Comparison of ENCODE assay signal across 9 cellular contexts in genomic region chr1:65020774-65021173, GRCh38. TPM values are rescaled to one million over a fixed set of nuclear protein-coding genes. Genes with fewer than 3 reads are reported as not detected.
DNase-seq lines count a peak whose midpoint lies in the region; ATAC-seq, FAIRE-seq and TF ChIP-seq lines count a peak whose summit lies in the region.
"Had no signal": no experiment of that assay in that cellular context is flagged by ENCODE, and none has a peak within 500 bp of the region (broad histone marks: within the 10 kb centered on the region; RNA-seq: fewer than 3 reads in every experiment).

No MANE protein-coding gene starts in this region.

- H3K79me2 ChIP-seq in GM23338 (replicated peaks; ENCODE audit: insufficient read depth) = no peaks in the 10 kb centered on the region
- no peaks in the 10 kb centered on the region for H3K79me2 ChIP-seq in keratinocyte (ENCODE audit: control insufficient read depth, insufficient read depth, low read length)

- peak; percentile 97 for ATAC-seq in GM23338
- ATAC-seq in WTC11 = peak; percentile 98
- ATAC-seq in GM21526 (IDR thresholded peaks at IDR 0.05; ENCODE audit: low FRiP score, unreplicated experiment) = no peak
- no peak for ATAC-seq in HG02623 (IDR thresholded peaks at IDR 0.05; ENCODE audit: unreplicated experiment)
- no peak for ATAC-seq in GM18868 (IDR thresholded peaks at IDR 0.05; ENCODE audit: unreplicated experiment)

- no peaks in the 10 kb centered on the region for H3K9me1 ChIP-seq in keratinocyte (ENCODE audit: control insufficient read depth, extremely low read depth, insufficient read depth, low read length)

- CTCF ChIA-PET in AG04449 (lab: Yijun Ruan, JAX) (interaction anchor here (0.5 to 1.8 kb wide), 12 partner anchors 9 to 667 kb away, joined by 3 to 7 read pairs (median 3); no protein-coding TSS in a partner anchor), WTC11 (lab: Charles Lee) (interaction anchor here (0.7 to 2.4 kb wide), 27 partner anchors 10 to 197 kb away, joined by 3 to 11 read pairs (median 4); no protein-coding TSS in a partner anchor)

- no peaks in the 10 kb centered on the region for H4K20me1 ChIP-seq in GM23338 (replicated peaks; ENCODE audit: insufficient read depth)
- H4K20me1 ChIP-seq in keratinocyte (ENCODE audit: control insufficient read depth, extremely low read depth, insufficient read depth, low read length) = no peaks in the 10 kb centered on the region

- H2AFZ ChIP-seq in GM23338 (no peak overlapping the region), keratinocyte (ENCODE audit: control insufficient read depth, low read length) (no peak overlapping the region)

- H3K27me3 Mint-ChIP-seq in GM23338 (ENCODE audit: insufficient read depth, low read depth, poor library complexity) (peaks cover 5% of the 10 kb centered on the region), WTC11 (ENCODE audit: low read depth) (no peaks in the 10 kb centered on the region)

- POLR2A ChIA-PET in AG04449 (lab: Yijun Ruan, JAX) (no interaction called here), WTC11 (lab: Charles Lee) (interaction anchor here (0.7 to 1.4 kb wide), 2 partner anchors 55 to 168 kb away, joined by 3 to 7 read pairs; partner anchors contain the start of gene JAK1)

- H3K9me3 ChIP-seq in keratinocyte (ENCODE audit: control insufficient read depth, low read depth, low read length) = no peaks in the 10 kb centered on the region

- no peak overlapping the region for H3K4me3 Mint-ChIP-seq in GM23338
- no peak overlapping the region for H3K4me3 Mint-ChIP-seq in WTC11

- H3K9ac ChIP-seq in keratinocyte (ENCODE audit: control insufficient read depth, extremely low read depth, insufficient read depth, low read length) = no peak overlapping the region

- H3K9me3 Mint-ChIP-seq in GM23338 = no peaks in the 10 kb centered on the region
- no peaks in the 10 kb centered on the region; the same call in 1 of the 2 replicates for H3K9me3 Mint-ChIP-seq in WTC11

- H3K27ac Mint-ChIP-seq in GM23338 (no peak overlapping the region), WTC11 (no peak overlapping the region)

- no peak for DNase-seq in AG04449 (ENCODE audit: low read depth, low spot score)
- peak; percentile 61 for DNase-seq in GM23338 (ENCODE audit: low spot score)
- no peak for DNase-seq in WTC11 (ENCODE audit: low spot score)
- no peak for DNase-seq in keratinocyte (ENCODE audit: low read depth, low spot score)
- no peak for DNase-seq in hippocampal formation (lab: John Stamatoyannopoulos, UW)
- DNase-seq: RPMI8226 had no signal

- H3K27ac ChIP-seq in GM23338 (ENCODE audit: low read depth) = no peak overlapping the region
- no peak overlapping the region for H3K27ac ChIP-seq in keratinocyte (ENCODE audit: control insufficient read depth, insufficient read depth, low read length)

- FAIRE-seq in keratinocyte (lab: Jason Lieb, UNC) = no peak

- no peaks in the 10 kb centered on the region for H3K9me2 ChIP-seq in GM23338 (ENCODE audit: insufficient read depth)

- dilution Hi-C loops in keratinocyte (cut with MboI; ENCODE audit: extremely low pct_ligation_motif_present, low sequenced_read_pairs) = no loop called here

- no peak overlapping the region for H3K4me2 ChIP-seq in GM23338
- H3K4me2 ChIP-seq in keratinocyte (ENCODE audit: control insufficient read depth, extremely low read depth, insufficient read depth, low read depth, low read length) = no peak overlapping the region

- H3F3A ChIP-seq in GM23338 (replicated peaks; ENCODE audit: low read depth) = no peaks in the 10 kb centered on the region

- H3K27me3 ChIP-seq in GM23338 (ENCODE audit: insufficient read depth) = no peaks in the 10 kb centered on the region
- peaks cover 2% of the 10 kb centered on the region for H3K27me3 ChIP-seq in keratinocyte (ENCODE audit: control insufficient read depth, extremely low read depth, insufficient read depth, low read length)

- TF ChIP-seq CTCF in AG04449 (IDR thresholded peaks at IDR 0.05; ENCODE audit: insufficient read depth, low read length, missing control alignments) (peak; percentile 45), GM23338 (conservative IDR thresholded peaks at IDR 0.05; ENCODE audit: low read depth in 2 of 2) (peak; percentile 55 to 66), WTC11 (IDR thresholded peaks at IDR 0.05) (no peak), keratinocyte (optimal IDR thresholded peaks at IDR 0.05 in 1 of 3, IDR thresholded peaks at IDR 0.05 in 1 of 3, conservative IDR thresholded peaks at IDR 0.05 in 1 of 3; ENCODE audit: extremely low read depth in 1 of 3, insufficient read depth in 2 of 3, low read length in 3 of 3) (peak; percentile 21 to 47 (median 25))

- H3K4me1 Mint-ChIP-seq in GM23338 (peaks cover 15% of the 10 kb centered on the region; the same call in 2 of the 3 replicates), WTC11 (peaks cover 29% of the 10 kb centered on the region)

- H3K36me3 ChIP-seq in GM23338 (ENCODE audit: insufficient read depth) (no peaks in the 10 kb centered on the region), keratinocyte (ENCODE audit: control insufficient read depth in 2 of 2, extremely low read depth in 1 of 2, insufficient read depth in 2 of 2, low read length in 2 of 2) (no peaks in the 10 kb centered on the region)

- H3K4me3 ChIP-seq in AG04449 (ENCODE audit: low read depth, low read length) = no peak overlapping the region
- H3K4me3 ChIP-seq in GM23338 = no peak overlapping the region
- H3K4me3 ChIP-seq in keratinocyte (ENCODE audit: control insufficient read depth in 2 of 3, extremely low read depth in 1 of 3, insufficient read depth in 2 of 3, low read depth in 1 of 3, low read length in 3 of 3) = no peak overlapping the region

- H3K4me1 ChIP-seq in GM23338 (ENCODE audit: insufficient read depth) = no peaks in the 10 kb centered on the region
- H3K4me1 ChIP-seq in keratinocyte (ENCODE audit: control insufficient read depth, extremely low read depth, insufficient read depth, low read length) = no peaks in the 10 kb centered on the region

- H3K36me3 Mint-ChIP-seq in GM23338 (ENCODE audit: low read depth) (peaks cover 3% of the 10 kb centered on the region; the same call in 1 of the 3 replicates), WTC11 (peaks cover 2% of the 10 kb centered on the region; the same call in 1 of the 2 replicates)

TF ChIP-seq in WTC11, 78 proteins besides CTCF, POLR2A, EP300 and RAD21 (continues in another document):
- TF ChIP-seq GABPB1 (CRISPR knock-in tag; IDR thresholded peaks at IDR 0.05) = no peak
- no peak for TF ChIP-seq ZNF512 (CRISPR knock-in tag; IDR thresholded peaks at IDR 0.05; ENCODE audit: borderline replicate concordance)
- no peak for TF ChIP-seq NFE2L1 (CRISPR knock-in tag; IDR thresholded peaks at IDR 0.05)
- no peak for TF ChIP-seq USF2 (CRISPR knock-in tag; IDR thresholded peaks at IDR 0.05)
- TF ChIP-seq ZNF425 (CRISPR knock-in tag; conservative IDR thresholded peaks at IDR 0.05) = no peak
- no peak for TF ChIP-seq ZNF138 (CRISPR knock-in tag; conservative IDR thresholded peaks at IDR 0.05)
- no peak for TF ChIP-seq NR2C2 (CRISPR knock-in tag; IDR thresholded peaks at IDR 0.05)

RNA-seq across cellular contexts. Expression of gene JAK1, which starts 54.4 kb away (rescaled TPM):
- total RNA-seq in GM23338 (2014; rRNA removed; shearing (Covaris generic)) = 15.8 and 19.5 TPM in 2 replicates
- 7.9 and 8.0 TPM in 2 replicates for polyA plus RNA-seq in GM23338 (2016; fragmentation: Nextera tagmentation; extraction: Ambion mirVana)
- total RNA-seq in WTC11 (2021) = 21.1 to 28.2 TPM (median 27.8 TPM) in 3 replicates
- 46.5 to 56.3 TPM (median 50.9 TPM) in 3 replicates for polyA plus RNA-seq in keratinocyte
- polyA plus RNA-seq in keratinocyte (2011; ENCODE audit: low read depth) = 67.9 TPM
- 48.3 and 75.7 TPM in 2 replicates for polyA plus RNA-seq in keratinocyte (2011; cell fraction: cytosol; rRNA removed)
- 85.0 and 98.9 TPM in 2 replicates for polyA plus RNA-seq in keratinocyte (2011; cell fraction: nucleus; rRNA removed)
- polyA plus RNA-seq in keratinocyte (2012; ENCODE audit: low replicate concordance) = 35.1 and 48.7 TPM in 2 replicates
- 50.8 to 79.5 TPM (median 74.4 TPM) in 3 replicates for polyA minus RNA-seq in keratinocyte
- 48.9 TPM for polyA minus RNA-seq in keratinocyte (2011; cell fraction: cytosol; rRNA and poly(A)+ RNA removed)
- polyA minus RNA-seq in keratinocyte (2011; cell fraction: nucleus; rRNA and poly(A)+ RNA removed) = 52.1 and 101 TPM in 2 replicates

Comparison
In these comparisons a context has a peak if more than half of its experiments do, and no peak if none do; other contexts are left out.
1. ATAC-seq: peak in GM23338 (single experiment) and WTC11 (single experiment); none in GM21526 (single experiment), HG02623 (single experiment) and GM18868 (single experiment).